ENCODE assay signal across 26 cellular contexts in genomic region chr1:151952811-151953210, GRCh38.
"Had no signal": no experiment of that assay in that cellular context is flagged by ENCODE, and none has a peak within 500 bp of the region (broad histone marks: within the 10 kb centered on the region; RNA-seq: fewer than 3 reads in every experiment).

No MANE protein-coding gene starts in this region.

- H3K9me3 ChIP-seq: Peyer's patch, SJSA1 had no signal

- H3K4me1 ChIP-seq: Peyer's patch, SJSA1 had no signal

- ATAC-seq: activated CD4-positive, alpha-beta T cell treated with anti-CD3 and anti-CD28 coated beads for 36 hours; activated T-helper 17 cell treated with anti-CD3 and anti-CD28 coated beads, Interleukin-2, amount 50 U/mL, for 72 hours had no signal

- H3K36me3 Mint-ChIP-seq: activated naive CD8-positive, alpha-beta T cell treated with anti-CD3 and anti-CD28 coated beads for 36 hours had no signal

- H3K36me3 ChIP-seq: brain microvascular endothelial cell, cardiac muscle cell, Peyer's patch, SJSA1, WERI-Rb-1 had no signal

- H3K27me3 ChIP-seq: brain microvascular endothelial cell, cardiac muscle cell, Peyer's patch had no signal

- DNase-seq: activated CD4-positive, alpha-beta memory T cell treated with anti-CD3 and anti-CD28 coated beads, Interleukin-2, amount 10 ng/mL, durations not matched to agents 7 days and 5 days; activated CD4-positive, alpha-beta T cell treated with anti-CD3 and anti-CD28 coated beads for 36 hours; activated CD4-positive, alpha-beta T cell treated with anti-CD3 and anti-CD28 coated beads, Interleukin-2, amount 50 U/mL, for 1 hour; activated gamma-delta T cell; activated naive CD4-positive, alpha-beta T cell treated with anti-CD3 and anti-CD28 coated beads for 36 hours; activated naive CD8-positive, alpha-beta T cell treated with anti-CD3 and anti-CD28 coated beads for 36 hours; activated T-cell treated with anti-CD3 and anti-CD28 coated beads for 4 hours; activated T-cell treated with anti-CD3 and anti-CD28 coated beads, Interleukin-2, amount 50 U/mL, for 48 hours; brain microvascular endothelial cell; Karpas-422; MM.1S; NCI-H1105; NCI-H1436; NCI-H1694 treated with DMSO at 0.1 percent for 48 hours; NCI-H2081; NCI-H446; NCI-H524; SHP77; T-helper 2 cell; T1000; WERI-Rb-1 had no signal

- H3K9me3 Mint-ChIP-seq: activated CD4-positive, alpha-beta memory T cell treated with anti-CD3 and anti-CD28 coated beads, Interleukin-2, amount 10 ng/mL, durations not matched to agents 7 days and 5 days; activated naive CD4-positive, alpha-beta T cell treated with anti-CD3 and anti-CD28 coated beads for 36 hours; activated naive CD8-positive, alpha-beta T cell treated with anti-CD3 and anti-CD28 coated beads for 36 hours; activated T-helper 17 cell treated with anti-CD3 and anti-CD28 coated beads, Interleukin-2, amount 50 U/mL, for 72 hours had no signal

- H3K4me3 ChIP-seq: cardiac muscle cell, Peyer's patch, SJSA1 had no signal

- H3K27ac ChIP-seq: brain microvascular endothelial cell, cardiac muscle cell, Peyer's patch, RWPE1, SJSA1, WERI-Rb-1 had no signal

- H3K27ac Mint-ChIP-seq: activated CD4-positive, alpha-beta memory T cell treated with anti-CD3 and anti-CD28 coated beads, Interleukin-2, amount 10 ng/mL, durations not matched to agents 7 days and 5 days; activated CD4-positive, alpha-beta T cell treated with anti-CD3 and anti-CD28 coated beads for 36 hours; activated naive CD4-positive, alpha-beta T cell treated with anti-CD3 and anti-CD28 coated beads for 36 hours; activated naive CD8-positive, alpha-beta T cell treated with anti-CD3 and anti-CD28 coated beads for 36 hours; activated T-helper 17 cell treated with anti-CD3 and anti-CD28 coated beads, Interleukin-2, amount 50 U/mL, for 72 hours had no signal
